3 cellular contexts compared by ENCODE assay signal in the genomic region with DNA sequence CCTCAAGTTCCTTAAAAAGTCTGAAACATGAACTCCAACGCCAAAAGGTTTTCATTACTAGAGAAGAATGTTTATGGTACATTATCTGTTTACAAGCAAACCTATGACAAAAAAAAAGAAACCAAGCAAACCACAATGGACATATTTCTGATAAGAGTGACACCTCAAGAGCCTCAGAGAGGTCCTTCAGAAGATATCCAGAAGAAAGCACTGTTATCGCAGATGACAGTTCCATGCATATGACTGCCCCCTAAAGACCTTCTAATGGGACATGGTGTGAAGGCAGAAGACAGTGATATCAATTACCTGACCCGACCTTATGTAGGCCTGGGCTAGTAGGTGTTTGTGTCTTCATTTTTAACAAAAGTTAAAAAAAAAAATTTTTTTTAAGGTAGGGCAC.
TF ChIP-seq lines count a peak whose summit lies in the region.

No MANE protein-coding gene starts in this region.

TF ChIP-seq in SK-N-SH, 30 proteins besides CTCF, POLR2A, EP300 and RAD21 (continued from another document):
- TF ChIP-seq, protein P1, sequence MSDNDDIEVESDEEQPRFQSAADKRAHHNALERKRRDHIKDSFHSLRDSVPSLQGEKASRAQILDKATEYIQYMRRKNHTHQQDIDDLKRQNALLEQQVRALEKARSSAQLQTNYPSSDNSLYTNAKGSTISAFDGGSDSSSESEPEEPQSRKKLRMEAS (IDR thresholded peaks at IDR 0.05; ENCODE audit: low read depth): no peak
- TF ChIP-seq EZH2phosphoT487 (IDR thresholded peaks at IDR 0.05; ENCODE audit: borderline replicate concordance, low read depth): no peak
- no peak for TF ChIP-seq JUND (IDR thresholded peaks at IDR 0.05)
- no peak for TF ChIP-seq TCF12 (IDR thresholded peaks at IDR 0.05)
- TF ChIP-seq SIN3A (IDR thresholded peaks at IDR 0.05; ENCODE audit: borderline replicate concordance, low read depth, low read length): no peak

TF ChIP-seq in SK-N-SH treated with all-trans-retinoic acid at 6 μM for 48 hours, 23 proteins besides CTCF, POLR2A, EP300 and RAD21 (continued from another document):
- TF ChIP-seq, protein P2, sequence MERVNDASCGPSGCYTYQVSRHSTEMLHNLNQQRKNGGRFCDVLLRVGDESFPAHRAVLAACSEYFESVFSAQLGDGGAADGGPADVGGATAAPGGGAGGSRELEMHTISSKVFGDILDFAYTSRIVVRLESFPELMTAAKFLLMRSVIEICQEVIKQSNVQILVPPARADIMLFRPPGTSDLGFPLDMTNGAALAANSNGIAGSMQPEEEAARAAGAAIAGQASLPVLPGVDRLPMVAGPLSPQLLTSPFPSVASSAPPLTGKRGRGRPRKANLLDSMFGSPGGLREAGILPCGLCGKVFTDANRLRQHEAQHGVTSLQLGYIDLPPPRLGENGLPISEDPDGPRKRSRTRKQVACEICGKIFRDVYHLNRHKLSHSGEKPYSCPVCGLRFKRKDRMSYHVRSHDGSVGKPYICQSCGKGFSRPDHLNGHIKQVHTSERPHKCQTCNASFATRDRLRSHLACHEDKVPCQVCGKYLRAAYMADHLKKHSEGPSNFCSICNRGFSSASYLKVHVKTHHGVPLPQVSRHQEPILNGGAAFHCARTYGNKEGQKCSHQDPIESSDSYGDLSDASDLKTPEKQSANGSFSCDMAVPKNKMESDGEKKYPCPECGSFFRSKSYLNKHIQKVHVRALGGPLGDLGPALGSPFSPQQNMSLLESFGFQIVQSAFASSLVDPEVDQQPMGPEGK (CRISPR knock-in tag; IDR thresholded peaks at IDR 0.05; ENCODE audit: borderline replicate concordance): no peak
- TF ChIP-seq ZFP30 (CRISPR knock-in tag; IDR thresholded peaks at IDR 0.05) (no peak), GLIS3 (CRISPR knock-in tag; IDR thresholded peaks at IDR 0.05) (no peak), TCF4 (CRISPR knock-in tag; IDR thresholded peaks at IDR 0.05; ENCODE audit: borderline replicate concordance) (no peak), RARB (CRISPR knock-in tag; IDR thresholded peaks at IDR 0.05) (no peak)

TF ChIP-seq in HEK293, 187 proteins besides CTCF, POLR2A, EP300 and RAD21 (continued from another document):
- TF ChIP-seq, protein P3, sequence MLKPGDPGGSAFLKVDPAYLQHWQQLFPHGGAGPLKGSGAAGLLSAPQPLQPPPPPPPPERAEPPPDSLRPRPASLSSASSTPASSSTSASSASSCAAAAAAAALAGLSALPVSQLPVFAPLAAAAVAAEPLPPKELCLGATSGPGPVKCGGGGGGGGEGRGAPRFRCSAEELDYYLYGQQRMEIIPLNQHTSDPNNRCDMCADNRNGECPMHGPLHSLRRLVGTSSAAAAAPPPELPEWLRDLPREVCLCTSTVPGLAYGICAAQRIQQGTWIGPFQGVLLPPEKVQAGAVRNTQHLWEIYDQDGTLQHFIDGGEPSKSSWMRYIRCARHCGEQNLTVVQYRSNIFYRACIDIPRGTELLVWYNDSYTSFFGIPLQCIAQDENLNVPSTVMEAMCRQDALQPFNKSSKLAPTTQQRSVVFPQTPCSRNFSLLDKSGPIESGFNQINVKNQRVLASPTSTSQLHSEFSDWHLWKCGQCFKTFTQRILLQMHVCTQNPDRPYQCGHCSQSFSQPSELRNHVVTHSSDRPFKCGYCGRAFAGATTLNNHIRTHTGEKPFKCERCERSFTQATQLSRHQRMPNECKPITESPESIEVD (tag by site-specific recombination; IDR thresholded peaks at IDR 0.05): peak; percentile 45; the same call in 1 of the 2 replicates
- TF ChIP-seq, protein P4, sequence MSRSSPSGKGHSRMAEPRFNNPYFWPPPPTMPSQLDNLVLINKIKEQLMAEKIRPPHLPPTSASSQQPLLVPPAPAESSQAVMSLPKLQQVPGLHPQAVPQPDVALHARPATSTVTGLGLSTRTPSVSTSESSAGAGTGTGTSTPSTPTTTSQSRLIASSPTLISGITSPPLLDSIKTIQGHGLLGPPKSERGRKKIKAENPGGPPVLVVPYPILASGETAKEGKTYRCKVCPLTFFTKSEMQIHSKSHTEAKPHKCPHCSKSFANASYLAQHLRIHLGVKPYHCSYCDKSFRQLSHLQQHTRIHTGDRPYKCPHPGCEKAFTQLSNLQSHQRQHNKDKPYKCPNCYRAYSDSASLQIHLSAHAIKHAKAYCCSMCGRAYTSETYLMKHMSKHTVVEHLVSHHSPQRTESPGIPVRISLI (tag by site-specific recombination; IDR thresholded peaks at IDR 0.05): no peak
- no peak for TF ChIP-seq ZNF585B (tag by site-specific recombination; IDR thresholded peaks at IDR 0.05)
- no peak for TF ChIP-seq ZNF423 (tag by site-specific recombination; IDR thresholded peaks at IDR 0.05)
- TF ChIP-seq PRDM1 (tag by site-specific recombination; IDR thresholded peaks at IDR 0.05): 0 out of 2 replicates have a peak, but pooled peaks have one; percentile 47
- no peak for TF ChIP-seq ZNF350 (tag by site-specific recombination; IDR thresholded peaks at IDR 0.05)
- no peak for TF ChIP-seq ZNF138 (tag by site-specific recombination; IDR thresholded peaks at IDR 0.05; ENCODE audit: borderline replicate concordance)
